Comparison of ENCODE assay signal across 12 cellular contexts in genomic region chr6:147194652-147195403, GRCh38. TPM values are rescaled to one million over a fixed set of nuclear protein-coding genes. Genes with fewer than 3 reads are reported as not detected.
DNase-seq lines count a peak whose midpoint lies in the region; ATAC-seq and TF ChIP-seq lines count a peak whose summit lies in the region.
"Had no signal": no experiment of that assay in that cellular context is flagged by ENCODE, and none has a peak within 500 bp of the region (broad histone marks: within the 10 kb centered on the region; RNA-seq: fewer than 3 reads in every experiment).

No MANE protein-coding gene starts in this region.

- no peak overlapping the region for H3K27ac ChIP-seq in CD8-positive, alpha-beta T cell (ENCODE audit: low read depth, low read length)
- no peak overlapping the region for H3K27ac ChIP-seq in OCI-LY7 (ENCODE audit: low read depth, low read length, poor library complexity, severe bottlenecking)

- H3K9me3 ChIP-seq in CD8-positive, alpha-beta T cell (ENCODE audit: low read length): no peaks in the 10 kb centered on the region
- no peaks in the 10 kb centered on the region for H3K9me3 ChIP-seq in OCI-LY7 (ENCODE audit: low read length)

- no peaks in the 10 kb centered on the region for H4K20me1 ChIP-seq in OCI-LY7 (ENCODE audit: insufficient read depth, low read length)

- no peaks in the 10 kb centered on the region for H3K27me3 ChIP-seq in CD8-positive, alpha-beta T cell (ENCODE audit: insufficient read depth, low read length)

- no peaks in the 10 kb centered on the region for H3K9me2 ChIP-seq in OCI-LY7 (ENCODE audit: insufficient read depth, low read length)

- intact Hi-C loops in CD8-positive, alpha-beta T cell (cut with DNase I, micrococcal nuclease): no loop called here
- intact Hi-C loops in activated B cell treated with CpG ODN at 0.5 μM for 24 hours (cut with micrococcal nuclease): no loop called here
- intact Hi-C loops in OCI-LY7 (cut with micrococcal nuclease; ENCODE audit: unreplicated experiment): no loop called here

- H3K4me2 ChIP-seq in OCI-LY7 (ENCODE audit: low read length): no peak overlapping the region

- CTCF ChIA-PET in CD8-positive, alpha-beta T cell (lab: Charles Lee): interaction anchor here (1.3 kb wide), 1 partner anchor 43 kb away, joined by 3 read pairs; no protein-coding TSS in a partner anchor
- CTCF ChIA-PET in activated B cell treated with CpG ODN at 0.5 μM for 24 hours (lab: Charles Lee): no interaction called here
- CTCF ChIA-PET in OCI-LY7 (lab: Charles Lee; ENCODE audit: unreplicated experiment): no interaction called here

- H3K27me3 Mint-ChIP-seq in CD8-positive, alpha-beta T cell (ENCODE audit: low read depth): no peaks in the 10 kb centered on the region
- no peaks in the 10 kb centered on the region for H3K27me3 Mint-ChIP-seq in activated B cell treated with CpG ODN at 0.5 μM for 24 hours

- no peaks in the 10 kb centered on the region for H3K79me2 ChIP-seq in OCI-LY7 (ENCODE audit: insufficient read depth, low read depth, low read length)

- H3K27ac Mint-ChIP-seq in CD8-positive, alpha-beta T cell: no peak overlapping the region
- H3K27ac Mint-ChIP-seq in activated B cell treated with CpG ODN at 0.5 μM for 24 hours: peak overlapping the region; percentile 27

- H2AFZ ChIP-seq in OCI-LY7 (ENCODE audit: low read length): no peak overlapping the region

- H3K4me1 Mint-ChIP-seq in CD8-positive, alpha-beta T cell (ENCODE audit: low read depth): peaks cover 11% of the 10 kb centered on the region
- H3K4me1 Mint-ChIP-seq in activated B cell treated with CpG ODN at 0.5 μM for 24 hours: peaks cover 15% of the 10 kb centered on the region

- no peak for DNase-seq in CD8-positive, alpha-beta T cell
- DNase-seq in activated B cell treated with CpG ODN at 0.5 μM for 24 hours: no peak
- DNase-seq in kidney glomerular epithelial cell (lab: John Stamatoyannopoulos, UW): peak; percentile 8
- no peak for DNase-seq in HUDEP-2 (lab: John Stamatoyannopoulos, UW; ENCODE audit: unreplicated experiment in 76 of 76)
- no peak for DNase-seq in ACHN
- DNase-seq in OCI-LY7 (ENCODE audit: low spot score): no peak
- DNase-seq: cerebellar nuclear complex, hippocampal formation, KG1, substantia nigra had no signal

- peak; percentile 38 for ATAC-seq in CD8-positive, alpha-beta T cell
- ATAC-seq in HG03354 (IDR thresholded peaks at IDR 0.05; ENCODE audit: poor library complexity, severe bottlenecking, unreplicated experiment): peak; percentile 47
- ATAC-seq in activated B cell treated with CpG ODN at 0.5 μM for 24 hours (ENCODE audit: low read depth): no peak
- no peak for ATAC-seq in HG03460 (IDR thresholded peaks at IDR 0.05; ENCODE audit: unreplicated experiment)

- no TSS peak for BruUV-seq in OCI-LY7 (replicated peaks; lab: Mats Ljungman, UMichigan)

- TF ChIP-seq CTCF in CD8-positive, alpha-beta T cell (IDR thresholded peaks at IDR 0.05): no peak
- TF ChIP-seq CTCF in activated B cell treated with CpG ODN at 0.5 μM for 24 hours (IDR thresholded peaks at IDR 0.05): no peak
- no peak for TF ChIP-seq CTCF in OCI-LY7 (conservative IDR thresholded peaks at IDR 0.05; ENCODE audit: low read length)

- POLR2A ChIA-PET in CD8-positive, alpha-beta T cell (lab: Charles Lee): interaction anchor here (0.8 kb wide), 1 partner anchor 8 kb away, joined by 4 read pairs; no protein-coding TSS in a partner anchor
- POLR2A ChIA-PET in activated B cell treated with CpG ODN at 0.5 μM for 24 hours (lab: Charles Lee): interaction anchor here (0.7 kb wide), 1 partner anchor 10 kb away, joined by 4 read pairs; no protein-coding TSS in a partner anchor
- POLR2A ChIA-PET in OCI-LY7 (lab: Charles Lee): interaction anchor here (0.7 kb wide), 1 partner anchor 88 kb away, joined by 3 read pairs; no protein-coding TSS in a partner anchor

- in situ Hi-C loops in ACHN (cut with HindIII; ENCODE audit: low pct_ligation_motif_present, low pct_unique_long_range_greater_than_20kb, low sequenced_read_pairs): no loop called here

- H3K4me1 ChIP-seq in CD8-positive, alpha-beta T cell (ENCODE audit: insufficient read depth, low read length): no peaks in the 10 kb centered on the region
- H3K4me1 ChIP-seq in OCI-LY7 (ENCODE audit: insufficient read depth, low read length, poor library complexity, severe bottlenecking): no peaks in the 10 kb centered on the region

- H3K36me3 ChIP-seq in CD8-positive, alpha-beta T cell (ENCODE audit: insufficient read depth, low read length): no peaks in the 10 kb centered on the region
- H3K36me3 ChIP-seq in OCI-LY7 (ENCODE audit: insufficient read depth, low read length): no peaks in the 10 kb centered on the region

- H3K9me3 Mint-ChIP-seq in CD8-positive, alpha-beta T cell: no peaks in the 10 kb centered on the region
- no peaks in the 10 kb centered on the region for H3K9me3 Mint-ChIP-seq in activated B cell treated with CpG ODN at 0.5 μM for 24 hours

- no peak overlapping the region for H3K4me3 Mint-ChIP-seq in CD8-positive, alpha-beta T cell
- no peak overlapping the region for H3K4me3 Mint-ChIP-seq in activated B cell treated with CpG ODN at 0.5 μM for 24 hours

- H3K36me3 Mint-ChIP-seq in CD8-positive, alpha-beta T cell: no peaks in the 10 kb centered on the region
- H3K36me3 Mint-ChIP-seq in activated B cell treated with CpG ODN at 0.5 μM for 24 hours (ENCODE audit: low read depth): no peaks in the 10 kb centered on the region

- H3K4me3 ChIP-seq in CD8-positive, alpha-beta T cell (ENCODE audit: low read depth, low read length): no peak overlapping the region
- H3K4me3 ChIP-seq in OCI-LY7 (ENCODE audit: low read depth, low read length, poor library complexity, severe bottlenecking): no peak overlapping the region

RNA-seq across cellular contexts. Expression of gene STXBP5, which starts 9.4 kb away (rescaled TPM):
- total RNA-seq in CD8-positive, alpha-beta T cell: 10 to 100 TPM; 18.6 to 19.6 TPM
- total RNA-seq in activated B cell treated with CpG ODN at 0.5 μM for 24 hours (19.5 and 22.3 TPM in 2 replicates), OCI-LY7 (2022) (14.1 and 15.4 TPM in 2 replicates)
- total RNA-seq in OCI-LY7 (2014; rRNA removed; shearing (Covaris generic)): 7.2 and 12.3 TPM in 2 replicates

Comparison
In these comparisons a context has a peak if more than half of its experiments do, and no peak if none do; other contexts are left out.
1. ATAC-seq: peak in CD8-positive, alpha-beta T cell (single experiment) and HG03354 (single experiment); none in activated B cell treated with CpG ODN at 0.5 μM for 24 hours (single experiment) and HG03460 (single experiment).